In genomic region chr1:244860078-244860477, GRCh38 we compare ENCODE assay signal across 12 cellular contexts. TPM values are rescaled to one million over a fixed set of nuclear protein-coding genes. Genes with fewer than 3 reads are reported as not detected.
DNase-seq lines count a peak whose midpoint lies in the region; ATAC-seq, FAIRE-seq and TF ChIP-seq lines count a peak whose summit lies in the region.
"Had no signal": no experiment of that assay in that cellular context is flagged by ENCODE, and none has a peak within 500 bp of the region (broad histone marks: within the 10 kb centered on the region; RNA-seq: fewer than 3 reads in every experiment).

No MANE protein-coding gene starts in this region.

- TF ChIP-seq RAD21 in A549 (conservative IDR thresholded peaks at IDR 0.05 in 1 of 2, IDR thresholded peaks at IDR 0.05 in 1 of 2): no peak

- H4K20me1 ChIP-seq in GM23338 (replicated peaks; ENCODE audit: insufficient read depth): peaks cover 66% of the 10 kb centered on the region

- H3F3A ChIP-seq in GM23338 (replicated peaks; ENCODE audit: low read depth): peaks cover 32% of the 10 kb centered on the region

- H3K36me3 Mint-ChIP-seq in GM23338 (ENCODE audit: low read depth): peaks cover 88% of the 10 kb centered on the region
- peaks cover 82% of the 10 kb centered on the region for H3K36me3 Mint-ChIP-seq in activated naive CD8-positive, alpha-beta T cell treated with anti-CD3 and anti-CD28 coated beads, Interleukin-2, amount 50 U/mL, for 24 hours (ENCODE audit: low read depth)

- H3K9me2 ChIP-seq in GM23338 (ENCODE audit: insufficient read depth): no peaks in the 10 kb centered on the region

- H3K36me3 ChIP-seq in GM23338 (ENCODE audit: insufficient read depth) (peaks cover 58% of the 10 kb centered on the region), lower lobe of right lung (peaks cover 60% of the 10 kb centered on the region)

- H3K4me2 ChIP-seq in A549 (peak overlapping the region; percentile 88), GM23338 (peak overlapping the region; percentile 91)

- peak overlapping the region; percentile 91 for H3K4me3 Mint-ChIP-seq in GM23338
- peak overlapping the region; percentile 99 for H3K4me3 Mint-ChIP-seq in activated naive CD8-positive, alpha-beta T cell treated with anti-CD3 and anti-CD28 coated beads, Interleukin-2, amount 50 U/mL, for 24 hours

- FAIRE-seq in A549 (lab: Jason Lieb, UNC) (no peak), D721Med (lab: Jason Lieb, UNC) (no peak)

- ATAC-seq in A549: no peak
- no peak for ATAC-seq in GM23338
- ATAC-seq in activated naive CD8-positive, alpha-beta T cell treated with anti-CD3 and anti-CD28 coated beads, Interleukin-2, amount 50 U/mL, for 24 hours: no peak
- ATAC-seq in lower lobe of right lung: no peak
- no peak for ATAC-seq in HG03520 (IDR thresholded peaks at IDR 0.05; ENCODE audit: unreplicated experiment)
- ATAC-seq: foreskin keratinocyte had no signal

- POLR2A ChIA-PET in A549 (lab: Yijun Ruan, JAX): interaction anchor here (1.1 to 5.5 kb wide), 3 partner anchors 10 to 110 kb away, joined by 3 to 102 read pairs (median 6); a partner anchor contains a TSS

- H3K4me1 ChIP-seq in A549: peaks cover 57% of the 10 kb centered on the region
- peaks cover 18% of the 10 kb centered on the region for H3K4me1 ChIP-seq in GM23338 (ENCODE audit: insufficient read depth)
- peaks cover 54% of the 10 kb centered on the region for H3K4me1 ChIP-seq in lower lobe of right lung

- peak overlapping the region; percentile 100 for H3K4me3 ChIP-seq in A549
- H3K4me3 ChIP-seq in GM23338: peak overlapping the region; percentile 92
- H3K4me3 ChIP-seq in lower lobe of right lung: peak overlapping the region; percentile 94

- TF ChIP-seq CTCF in A549 (IDR thresholded peaks at IDR 0.05): no peak
- no peak for TF ChIP-seq CTCF in GM23338 (conservative IDR thresholded peaks at IDR 0.05; ENCODE audit: low read depth in 2 of 2)
- no peak for TF ChIP-seq CTCF in lower lobe of right lung (IDR thresholded peaks at IDR 0.05)
- TF ChIP-seq CTCF in D721Med (IDR thresholded peaks at IDR 0.05; ENCODE audit: insufficient read depth, missing control alignments): no peak

- H3K9me3 ChIP-seq in A549 (no peaks in the 10 kb centered on the region), lower lobe of right lung (no peaks in the 10 kb centered on the region)
- H3K9me3 ChIP-seq: prostate gland had no signal

- H3K27me3 ChIP-seq in GM23338 (ENCODE audit: insufficient read depth) (no peaks in the 10 kb centered on the region), lower lobe of right lung (ENCODE audit: low read depth) (no peaks in the 10 kb centered on the region)
- H3K27me3 ChIP-seq: foreskin keratinocyte had no signal

- H3K27ac ChIP-seq in A549 (0 out of 6 replicates have a peak overlapping the region, but pooled peaks of 1 of the 2 experiments have one; percentile 10), GM23338 (ENCODE audit: low read depth) (peak overlapping the region; percentile 35), lower lobe of right lung (no peak overlapping the region)
- H3K27ac ChIP-seq: foreskin keratinocyte, prostate gland had no signal

- peaks cover 40% of the 10 kb centered on the region for H3K4me1 Mint-ChIP-seq in GM23338
- H3K4me1 Mint-ChIP-seq in activated naive CD8-positive, alpha-beta T cell treated with anti-CD3 and anti-CD28 coated beads, Interleukin-2, amount 50 U/mL, for 24 hours: peaks cover 69% of the 10 kb centered on the region

- CTCF ChIA-PET in A549 (lab: Yijun Ruan, JAX): interaction anchor here (0.9 to 3.4 kb wide), 4 partner anchors 23 to 183 kb away, joined by 3 to 17 read pairs (median 4); no protein-coding TSS in a partner anchor

- peaks cover 92% of the 10 kb centered on the region for H3K79me2 ChIP-seq in GM23338 (replicated peaks; ENCODE audit: insufficient read depth)

- 65% methylated on average over 9 of the region's 9 CpGs for WGBS in A549 (ENCODE audit: missing lambda C conversion rate)

- intact Hi-C loops in lower lobe of right lung (cut with DNase I): no loop called here

- H3K9me3 Mint-ChIP-seq in GM23338: peaks cover 4% of the 10 kb centered on the region; the same call in 1 of the 3 replicates
- no peaks in the 10 kb centered on the region for H3K9me3 Mint-ChIP-seq in activated naive CD8-positive, alpha-beta T cell treated with anti-CD3 and anti-CD28 coated beads, Interleukin-2, amount 50 U/mL, for 24 hours

- H2AFZ ChIP-seq in GM23338: no peak overlapping the region

- DNase-seq in A549 (ENCODE audit: low read depth in 1 of 2, low spot score in 1 of 2) (no peak), GM23338 (ENCODE audit: low spot score) (no peak), lower lobe of right lung (no peak), CD1c-positive myeloid dendritic cell (ENCODE audit: extremely low spot score) (no peak), HK-2 (ENCODE audit: unreplicated experiment) (no peak), D721Med (ENCODE audit: insufficient read length, low spot score) (no peak)
- no peak for DNase-seq in activated naive CD8-positive, alpha-beta T cell treated with anti-CD3 and anti-CD28 coated beads, Interleukin-2, amount 50 U/mL, for 24 hours
- DNase-seq: DMS79 treated with DMSO at 0.1 percent for 48 hours, foreskin keratinocyte, NCI-H510A had no signal

- peaks cover 22% of the 10 kb centered on the region for H3K27me3 Mint-ChIP-seq in GM23338 (ENCODE audit: insufficient read depth, low read depth, poor library complexity)
- H3K27me3 Mint-ChIP-seq in activated naive CD8-positive, alpha-beta T cell treated with anti-CD3 and anti-CD28 coated beads, Interleukin-2, amount 50 U/mL, for 24 hours: peaks cover 1% of the 10 kb centered on the region

- no peak for TF ChIP-seq POLR2A in A549 (IDR thresholded peaks at IDR 0.05; ENCODE audit: low read length)

- H3K27ac Mint-ChIP-seq in GM23338: peak overlapping the region; percentile 20; the same call in 1 of the 2 replicates
- H3K27ac Mint-ChIP-seq in activated naive CD8-positive, alpha-beta T cell treated with anti-CD3 and anti-CD28 coated beads, Interleukin-2, amount 50 U/mL, for 24 hours: peak overlapping the region; percentile 75

- no peak for TF ChIP-seq EP300 in A549 (IDR thresholded peaks at IDR 0.05)

TF ChIP-seq in A549, 52 proteins besides CTCF, POLR2A, EP300 and RAD21 (continues in another document):
- no peak for TF ChIP-seq RARB (CRISPR knock-in tag; IDR thresholded peaks at IDR 0.05)
- no peak for TF ChIP-seq KDM1A (IDR thresholded peaks at IDR 0.05; ENCODE audit: low read depth)
- no peak for TF ChIP-seq HOXB13 (CRISPR knock-in tag; IDR thresholded peaks at IDR 0.05; ENCODE audit: low read depth)
- TF ChIP-seq BCL3 (IDR thresholded peaks at IDR 0.05): no peak

TF ChIP-seq in GM23338, 12 proteins besides CTCF, POLR2A, EP300 and RAD21 (continues in another document):
- no peak for TF ChIP-seq ETS1 (IDR thresholded peaks at IDR 0.05)

RNA-seq across cellular contexts. Expression of gene HNRNPU, which starts 4.3 kb away (rescaled TPM):
- polyA plus RNA-seq in A549 (2011; rRNA removed) (345 and 529 TPM in 2 replicates), A549 (2017; fragmentation: RNase III; extraction: RNeasy Plus Mini Kit Qiagen cat#74134 plus additional on column Dnase treatment) (449 to 465 TPM (median 455 TPM) in 3 replicates), GM23338 (2016; fragmentation: Nextera tagmentation; extraction: Ambion mirVana) (406 and 422 TPM in 2 replicates)
- polyA plus RNA-seq in A549 (2012; cell fraction: cytosol; rRNA removed): 132 and 167 TPM in 2 replicates
- 136 and 185 TPM in 2 replicates for polyA plus RNA-seq in A549 (2012; cell fraction: nucleus; rRNA removed)
- 330 and 400 TPM in 2 replicates for polyA minus RNA-seq in A549 (2011; rRNA and poly(A)+ RNA removed)
- 630 and 687 TPM in 2 replicates for total RNA-seq in GM23338 (2014; rRNA removed; shearing (Covaris generic))
- total RNA-seq in lower lobe of right lung: 279 TPM

RNA-seq across cellular contexts. Expression of gene COX20, which starts 24.6 kb away (rescaled TPM):
- polyA plus RNA-seq in A549 (2011; rRNA removed) (28.1 and 65.4 TPM in 2 replicates), A549 (2017; fragmentation: RNase III; extraction: RNeasy Plus Mini Kit Qiagen cat#74134 plus additional on column Dnase treatment) (64.4 to 78.2 TPM (median 74.6 TPM) in 3 replicates), GM23338 (2016; fragmentation: Nextera tagmentation; extraction: Ambion mirVana) (175 and 187 TPM in 2 replicates)
- 12.6 and 14.4 TPM in 2 replicates for polyA plus RNA-seq in A549 (2012; cell fraction: cytosol; rRNA removed)
- 3.5 and 6.2 TPM in 2 replicates for polyA plus RNA-seq in A549 (2012; cell fraction: nucleus; rRNA removed)
- 6.1 and 6.7 TPM in 2 replicates for polyA minus RNA-seq in A549 (2011; rRNA and poly(A)+ RNA removed)
- total RNA-seq in GM23338 (2014; rRNA removed; shearing (Covaris generic)): 19.3 and 20.0 TPM in 2 replicates
- 22.8 TPM for total RNA-seq in lower lobe of right lung
